Comparison of ENCODE assay signal across 21 cellular contexts in genomic region chr6:70593118-70593486, GRCh38. TPM values are rescaled to one million over a fixed set of nuclear protein-coding genes. Genes with fewer than 3 reads are reported as not detected.
DNase-seq lines count a peak whose midpoint lies in the region; ATAC-seq, FAIRE-seq and TF ChIP-seq lines count a peak whose summit lies in the region.
"Had no signal": no experiment of that assay in that cellular context is flagged by ENCODE, and none has a peak within 500 bp of the region (broad histone marks: within the 10 kb centered on the region; RNA-seq: fewer than 3 reads in every experiment).

No MANE protein-coding gene starts in this region.

- H4K20me1 ChIP-seq in HepG2 (ENCODE audit: insufficient read depth, low read length) (no peaks in the 10 kb centered on the region), neural progenitor cell (ENCODE audit: low read depth) (no peaks in the 10 kb centered on the region)
- H4K20me1 ChIP-seq: BLaER1 had no signal

- TF ChIP-seq RAD21 in HepG2 (CRISPR knock-in tag; IDR thresholded peaks at IDR 0.05), result no peak

- peaks cover 10% of the 10 kb centered on the region for H3K4me1 Mint-ChIP-seq in neural progenitor cell
- H3K4me1 Mint-ChIP-seq in stimulated activated effector memory CD8-positive, alpha-beta T cell treated with anti-CD3 and anti-CD28 coated beads, Interleukin-12 subunit alpha, Interleukin-12 subunit beta, amount 100 ng/mL, for 72 hours, result no peaks in the 10 kb centered on the region
- H3K4me1 Mint-ChIP-seq: B cell; CD4-positive, CD25-positive, alpha-beta regulatory T cell; GM23338 had no signal

- H3K4me3 Mint-ChIP-seq in neural progenitor cell, result no peak overlapping the region
- H3K4me3 Mint-ChIP-seq in stimulated activated effector memory CD8-positive, alpha-beta T cell treated with anti-CD3 and anti-CD28 coated beads, Interleukin-12 subunit alpha, Interleukin-12 subunit beta, amount 100 ng/mL, for 72 hours, result no peak overlapping the region
- H3K4me3 Mint-ChIP-seq: B cell; CD4-positive, CD25-positive, alpha-beta regulatory T cell; CD8-positive, alpha-beta T cell; GM23338; H9 had no signal

- CTCF ChIA-PET in HepG2 (lab: Yijun Ruan, JAX; ENCODE audit: low intra/inter-chr PET ratio, low total read pairs), result no interaction called here

- H3K9me3 ChIP-seq in HepG2 (ENCODE audit: low read length), result no peaks in the 10 kb centered on the region
- no peaks in the 10 kb centered on the region for H3K9me3 ChIP-seq in right lobe of liver
- no peaks in the 10 kb centered on the region for H3K9me3 ChIP-seq in neural progenitor cell (ENCODE audit: low read depth)
- H3K9me3 ChIP-seq: BLaER1 had no signal

- ATAC-seq in HepG2 (peak; percentile 36; the same call in 1 of the 3 replicates), right lobe of liver (no peak), GM21390 (IDR thresholded peaks at IDR 0.05; ENCODE audit: unreplicated experiment) (no peak)
- peak; percentile 16 for ATAC-seq in stimulated activated effector memory CD8-positive, alpha-beta T cell treated with anti-CD3 and anti-CD28 coated beads, Interleukin-12 subunit alpha, Interleukin-12 subunit beta, amount 100 ng/mL, for 72 hours
- ATAC-seq: CD8-positive, alpha-beta T cell; GM12878; GM23338; HCT116 had no signal

- in situ Hi-C loops in HepG2 (cut with HindIII; ENCODE audit: extremely low pct_ligation_motif_present, low pct_unique_long_range_greater_than_20kb), result no loop called here

- WGBS in HepG2 (ENCODE audit: low lambda C conversion rate), result 100% methylated on average over 2 of the region's 3 CpGs
- no CpG with 5 or more reads among the region's 3 CpGs for WGBS in right lobe of liver (ENCODE audit: insufficient coverage, low coverage, low lambda C conversion rate, missing lambda C conversion rate)

- peaks cover 30% of the 10 kb centered on the region for H3K36me3 Mint-ChIP-seq in neural progenitor cell
- H3K36me3 Mint-ChIP-seq in stimulated activated effector memory CD8-positive, alpha-beta T cell treated with anti-CD3 and anti-CD28 coated beads, Interleukin-12 subunit alpha, Interleukin-12 subunit beta, amount 100 ng/mL, for 72 hours, result no peaks in the 10 kb centered on the region

- H3K9ac ChIP-seq in HepG2 (ENCODE audit: insufficient read depth, low read depth, low read length), result no peak overlapping the region
- no peak overlapping the region for H3K9ac ChIP-seq in neural progenitor cell
- H3K9ac ChIP-seq: BLaER1 had no signal

- DNase-seq in HepG2 (ENCODE audit: low spot score) (no peak), right lobe of liver (no peak), neural progenitor cell (ENCODE audit: low spot score) (no peak), posterior vena cava (ENCODE audit: low spot score) (no peak)
- no peak for DNase-seq in stimulated activated effector memory CD8-positive, alpha-beta T cell treated with anti-CD3 and anti-CD28 coated beads, Interleukin-12 subunit alpha, Interleukin-12 subunit beta, amount 100 ng/mL, for 72 hours (ENCODE audit: low spot score in 2 of 2)
- DNase-seq: CD4-positive, CD25-positive, alpha-beta regulatory T cell; CD8-positive, alpha-beta T cell; DMS153; DND-41; H9 had no signal

- H3K4me3 ChIP-seq in HepG2 (replicated peaks in 1 of 3; ENCODE audit: insufficient read depth in 1 of 3, low read depth in 2 of 3, low read length in 3 of 3) (no peak overlapping the region), right lobe of liver (no peak overlapping the region), neural progenitor cell (no peak overlapping the region)
- H3K4me3 ChIP-seq: BLaER1, GM12878, GM23338 had no signal

- peaks cover 15% of the 10 kb centered on the region for H3K4me1 ChIP-seq in HepG2 (ENCODE audit: insufficient read depth, low read length)
- no peaks in the 10 kb centered on the region for H3K4me1 ChIP-seq in right lobe of liver
- H3K4me1 ChIP-seq in neural progenitor cell, result peaks cover 13% of the 10 kb centered on the region
- H3K4me1 ChIP-seq: BLaER1 had no signal

- H3K4me2 ChIP-seq in HepG2 (ENCODE audit: low read depth, low read length) (no peak overlapping the region), neural progenitor cell (peak overlapping the region; percentile 42)
- H3K4me2 ChIP-seq: BLaER1, GM23338 had no signal

- H2AFZ ChIP-seq in HepG2 (ENCODE audit: low read length), result no peak overlapping the region
- H2AFZ ChIP-seq in neural progenitor cell (replicated peaks), result no peak overlapping the region
- H2AFZ ChIP-seq: GM23338 had no signal

- no peak for TF ChIP-seq EP300 in HepG2 (IDR thresholded peaks at IDR 0.05; ENCODE audit: low read depth in 2 of 2, low read length in 2 of 2)
- no peak for TF ChIP-seq EP300 in HepG2 (CRISPR knock-in tag; IDR thresholded peaks at IDR 0.05; ENCODE audit: borderline replicate concordance)

- peaks cover 13% of the 10 kb centered on the region for H3F3A ChIP-seq in neural progenitor cell (ENCODE audit: low read depth)

- FAIRE-seq in HepG2 (lab: Jason Lieb, UNC), result no peak
- FAIRE-seq: A204.1, G401.6, GM12878, GM19239 had no signal

- no peak overlapping the region for H3K27ac Mint-ChIP-seq in neural progenitor cell
- H3K27ac Mint-ChIP-seq in stimulated activated effector memory CD8-positive, alpha-beta T cell treated with anti-CD3 and anti-CD28 coated beads, Interleukin-12 subunit alpha, Interleukin-12 subunit beta, amount 100 ng/mL, for 72 hours, result no peak overlapping the region
- H3K27ac Mint-ChIP-seq: B cell; CD4-positive, CD25-positive, alpha-beta regulatory T cell; CD8-positive, alpha-beta T cell; GM23338 had no signal

- H3K9me3 Mint-ChIP-seq in neural progenitor cell, result peaks cover 12% of the 10 kb centered on the region
- no peaks in the 10 kb centered on the region for H3K9me3 Mint-ChIP-seq in stimulated activated effector memory CD8-positive, alpha-beta T cell treated with anti-CD3 and anti-CD28 coated beads, Interleukin-12 subunit alpha, Interleukin-12 subunit beta, amount 100 ng/mL, for 72 hours
- H3K9me3 Mint-ChIP-seq: CD8-positive, alpha-beta T cell; GM23338 had no signal

- H3K27me3 Mint-ChIP-seq in neural progenitor cell (ENCODE audit: insufficient read depth, low read depth), result peaks cover 2% of the 10 kb centered on the region
- H3K27me3 Mint-ChIP-seq: B cell; CD4-positive, CD25-positive, alpha-beta regulatory T cell had no signal

- POLR2A ChIA-PET in HepG2 (lab: Yijun Ruan, JAX), result no interaction called here

- TF ChIP-seq CTCF in HepG2 (CRISPR knock-in tag; IDR thresholded peaks at IDR 0.05) (no peak), right lobe of liver (IDR thresholded peaks at IDR 0.05) (no peak), neural progenitor cell (IDR thresholded peaks at IDR 0.05) (no peak)

- H3K36me3 ChIP-seq in HepG2 (replicated peaks in 1 of 2; ENCODE audit: control insufficient read depth in 1 of 2, insufficient read depth in 2 of 2, low read length in 2 of 2) (no peaks in the 10 kb centered on the region; a peak in 1 of 5 replicates), right lobe of liver (no peaks in the 10 kb centered on the region), neural progenitor cell (peaks cover 3% of the 10 kb centered on the region)

- H3K27ac ChIP-seq in HepG2 (ENCODE audit: extremely low read length, insufficient read depth, low read length) (no peak overlapping the region), right lobe of liver (no peak overlapping the region), neural progenitor cell (peak overlapping the region; percentile 20)
- H3K27ac ChIP-seq: 22Rv1, BLaER1, C4-2B had no signal

- intact Hi-C loops in HepG2 (cut with micrococcal nuclease; ENCODE audit: unreplicated experiment) (no loop called here), right lobe of liver (cut with DNase I) (no loop called here), posterior vena cava (cut with DNase I) (no loop called here)

- H3K79me2 ChIP-seq in HepG2 (ENCODE audit: insufficient read depth, low read length), result no peaks in the 10 kb centered on the region
- no peaks in the 10 kb centered on the region for H3K79me2 ChIP-seq in neural progenitor cell (ENCODE audit: low read depth)

- BruUV-seq in HepG2 (replicated peaks; lab: Mats Ljungman, UMichigan), result no TSS peak

- TF ChIP-seq POLR2A in HepG2 (IDR thresholded peaks at IDR 0.05; ENCODE audit: insufficient read depth in 1 of 2, low read depth in 2 of 2, low read length in 2 of 2) (no peak), right lobe of liver (IDR thresholded peaks at IDR 0.05) (no peak)

- no peaks in the 10 kb centered on the region for H3K27me3 ChIP-seq in HepG2 (ENCODE audit: control insufficient read depth in 1 of 2, insufficient read depth in 2 of 2, low read length in 2 of 2)
- no peaks in the 10 kb centered on the region for H3K27me3 ChIP-seq in right lobe of liver
- no peaks in the 10 kb centered on the region for H3K27me3 ChIP-seq in neural progenitor cell
- H3K27me3 ChIP-seq: BLaER1 had no signal

TF ChIP-seq in HepG2, 621 proteins besides CTCF, POLR2A, EP300 and RAD21 (continues in another document):
- TF ChIP-seq BRD4 (CRISPR knock-in tag; IDR thresholded peaks at IDR 0.05) (no peak), ZBTB38 (CRISPR knock-in tag; IDR thresholded peaks at IDR 0.05) (no peak), ZSCAN29 (CRISPR knock-in tag; conservative IDR thresholded peaks at IDR 0.05) (no peak)

RNA-seq across cellular contexts. Expression of gene SDHAF4, which starts 26.4 kb away (rescaled TPM):
- total RNA-seq in HepG2 (2016; rRNA removed; fragmentation: Illumina TruSeq; extraction: Trizol), result 7.1 and 7.5 TPM in 2 replicates
- total RNA-seq in HepG2 (2016; cell fraction: cytosol; rRNA removed; fragmentation: Illumina TruSeq; extraction: Trizol; ENCODE audit: low read depth), result 3.3 and 3.6 TPM in 2 replicates
- 6.9 and 7.8 TPM in 2 replicates for total RNA-seq in HepG2 (2016; cell fraction: insoluble cytoplasmic fraction; rRNA removed; fragmentation: Illumina TruSeq; extraction: Trizol)
- 6.3 and 6.6 TPM in 2 replicates for total RNA-seq in HepG2 (2016; cell fraction: membrane; rRNA removed; fragmentation: Illumina TruSeq; extraction: Trizol)
- 6.1 and 6.3 TPM in 2 replicates for total RNA-seq in HepG2 (2016; cell fraction: nucleus; rRNA removed; fragmentation: Illumina TruSeq; extraction: Trizol)
- 9.5 and 10.8 TPM in 2 replicates for polyA plus RNA-seq in HepG2 (2011; rRNA removed)
- polyA plus RNA-seq in HepG2 (2011; cell fraction: cytosol; rRNA removed), result 5.0 and 5.6 TPM in 2 replicates
- 3.1 and 3.5 TPM in 2 replicates for polyA plus RNA-seq in HepG2 (2011; cell fraction: nucleus; rRNA removed)
- 8.4 and 14.7 TPM in 2 replicates for polyA plus RNA-seq in HepG2 (2012)
- polyA plus RNA-seq in HepG2 (2016; cell fraction: cytosol; fragmentation: Illumina TruSeq; extraction: Trizol; ENCODE audit: low read depth), result 1.7 and 3.2 TPM in 2 replicates
- polyA plus RNA-seq in HepG2 (2016; cell fraction: insoluble cytoplasmic fraction; fragmentation: Illumina TruSeq; extraction: Trizol; ENCODE audit: low read depth), result 7.0 and 8.4 TPM in 2 replicates
- 4.1 TPM in 2 replicates for polyA plus RNA-seq in HepG2 (2016; cell fraction: membrane; fragmentation: Illumina TruSeq; extraction: Trizol; ENCODE audit: low read depth)
- 6.6 and 9.4 TPM in 2 replicates for polyA plus RNA-seq in HepG2 (2016; cell fraction: nucleus; fragmentation: Illumina TruSeq; extraction: Trizol; ENCODE audit: insufficient read depth, low read depth)
- polyA minus RNA-seq in HepG2 (2011; rRNA and poly(A)+ RNA removed; ENCODE audit: low replicate concordance), result 1.0 and 1.9 TPM in 2 replicates
- polyA minus RNA-seq in HepG2 (2011; cell fraction: cytosol; rRNA and poly(A)+ RNA removed), result 4.4 and 4.7 TPM in 2 replicates
- 7.7 and 19.6 TPM in 2 replicates for polyA minus RNA-seq in HepG2 (2011; cell fraction: nucleus; rRNA and poly(A)+ RNA removed)
- total RNA-seq in right lobe of liver, result 1 to 10 TPM; 2.9 to 5.5 (median 4.5) TPM
- total RNA-seq in neural progenitor cell (ENCODE audit: low replicate concordance), result 56.4 and 98.2 TPM in 2 replicates
- total RNA-seq in posterior vena cava, result 10 to 100 TPM in 1 of 2 donors, 1 to 10 TPM in 1; 8.9 to 10.1 TPM

Comparison
In these comparisons a context has a peak if more than half of its experiments do, and no peak if none do; other contexts are left out.
1. ATAC-seq: peak in HepG2 (single experiment) and stimulated activated effector memory CD8-positive, alpha-beta T cell treated with anti-CD3 and anti-CD28 coated beads, Interleukin-12 subunit alpha, Interleukin-12 subunit beta, amount 100 ng/mL, for 72 hours (single experiment); none in right lobe of liver (0 of 4) and GM21390 (single experiment).